In the genomic region with DNA sequence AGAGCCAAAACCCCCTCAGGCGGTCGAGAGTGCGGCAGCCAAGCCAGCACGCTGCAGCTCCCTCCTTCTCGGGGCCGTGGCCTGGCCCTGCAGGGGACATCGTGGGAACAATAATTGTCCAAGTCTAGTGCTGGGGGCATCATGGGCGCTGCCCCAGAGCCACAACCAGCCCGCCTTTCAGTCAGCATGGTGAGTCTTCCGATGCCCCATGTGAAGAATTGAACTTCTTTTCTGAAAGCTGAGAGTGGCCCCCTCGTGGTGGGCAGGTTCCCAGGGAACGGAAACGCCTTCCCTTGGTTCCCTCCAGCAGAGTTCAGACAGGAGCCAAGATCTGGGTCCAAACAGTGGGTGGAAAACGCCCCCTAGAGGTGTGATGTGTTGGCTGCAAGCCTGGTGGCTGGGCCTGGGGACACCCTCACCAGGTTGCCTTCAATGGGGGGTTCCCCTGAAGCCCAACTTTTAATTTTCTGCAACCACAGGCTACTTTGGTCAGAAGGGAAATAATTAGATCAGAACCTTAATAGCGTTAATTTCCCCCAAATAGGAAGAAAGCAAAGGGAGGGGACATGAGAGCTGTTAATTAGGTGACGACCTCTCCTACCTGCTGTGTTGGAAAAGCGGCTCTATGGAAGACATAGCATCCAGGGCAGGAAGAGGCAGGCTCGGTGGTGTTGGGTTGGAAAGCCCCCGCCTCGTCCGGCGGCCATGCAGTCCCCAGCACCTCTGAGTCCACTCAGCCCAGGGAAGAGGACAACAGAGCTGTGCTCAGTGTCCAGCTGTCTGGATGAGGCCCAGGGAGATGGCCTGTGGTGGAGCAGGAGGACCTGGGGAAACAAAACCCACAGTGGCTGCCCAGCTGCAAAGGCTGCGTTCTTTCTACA, we compare ENCODE assay signal across 1 cellular context.
A peak's percentile ranks its signal among the peaks of the same experiment; 100 is the strongest.
TF ChIP-seq lines count a peak whose summit lies in the region.

No MANE protein-coding gene starts in this region.

TF ChIP-seq in K562, 482 proteins besides CTCF, POLR2A, EP300 and RAD21 (continued from another document and continues in another):
- TF ChIP-seq, protein P1, sequence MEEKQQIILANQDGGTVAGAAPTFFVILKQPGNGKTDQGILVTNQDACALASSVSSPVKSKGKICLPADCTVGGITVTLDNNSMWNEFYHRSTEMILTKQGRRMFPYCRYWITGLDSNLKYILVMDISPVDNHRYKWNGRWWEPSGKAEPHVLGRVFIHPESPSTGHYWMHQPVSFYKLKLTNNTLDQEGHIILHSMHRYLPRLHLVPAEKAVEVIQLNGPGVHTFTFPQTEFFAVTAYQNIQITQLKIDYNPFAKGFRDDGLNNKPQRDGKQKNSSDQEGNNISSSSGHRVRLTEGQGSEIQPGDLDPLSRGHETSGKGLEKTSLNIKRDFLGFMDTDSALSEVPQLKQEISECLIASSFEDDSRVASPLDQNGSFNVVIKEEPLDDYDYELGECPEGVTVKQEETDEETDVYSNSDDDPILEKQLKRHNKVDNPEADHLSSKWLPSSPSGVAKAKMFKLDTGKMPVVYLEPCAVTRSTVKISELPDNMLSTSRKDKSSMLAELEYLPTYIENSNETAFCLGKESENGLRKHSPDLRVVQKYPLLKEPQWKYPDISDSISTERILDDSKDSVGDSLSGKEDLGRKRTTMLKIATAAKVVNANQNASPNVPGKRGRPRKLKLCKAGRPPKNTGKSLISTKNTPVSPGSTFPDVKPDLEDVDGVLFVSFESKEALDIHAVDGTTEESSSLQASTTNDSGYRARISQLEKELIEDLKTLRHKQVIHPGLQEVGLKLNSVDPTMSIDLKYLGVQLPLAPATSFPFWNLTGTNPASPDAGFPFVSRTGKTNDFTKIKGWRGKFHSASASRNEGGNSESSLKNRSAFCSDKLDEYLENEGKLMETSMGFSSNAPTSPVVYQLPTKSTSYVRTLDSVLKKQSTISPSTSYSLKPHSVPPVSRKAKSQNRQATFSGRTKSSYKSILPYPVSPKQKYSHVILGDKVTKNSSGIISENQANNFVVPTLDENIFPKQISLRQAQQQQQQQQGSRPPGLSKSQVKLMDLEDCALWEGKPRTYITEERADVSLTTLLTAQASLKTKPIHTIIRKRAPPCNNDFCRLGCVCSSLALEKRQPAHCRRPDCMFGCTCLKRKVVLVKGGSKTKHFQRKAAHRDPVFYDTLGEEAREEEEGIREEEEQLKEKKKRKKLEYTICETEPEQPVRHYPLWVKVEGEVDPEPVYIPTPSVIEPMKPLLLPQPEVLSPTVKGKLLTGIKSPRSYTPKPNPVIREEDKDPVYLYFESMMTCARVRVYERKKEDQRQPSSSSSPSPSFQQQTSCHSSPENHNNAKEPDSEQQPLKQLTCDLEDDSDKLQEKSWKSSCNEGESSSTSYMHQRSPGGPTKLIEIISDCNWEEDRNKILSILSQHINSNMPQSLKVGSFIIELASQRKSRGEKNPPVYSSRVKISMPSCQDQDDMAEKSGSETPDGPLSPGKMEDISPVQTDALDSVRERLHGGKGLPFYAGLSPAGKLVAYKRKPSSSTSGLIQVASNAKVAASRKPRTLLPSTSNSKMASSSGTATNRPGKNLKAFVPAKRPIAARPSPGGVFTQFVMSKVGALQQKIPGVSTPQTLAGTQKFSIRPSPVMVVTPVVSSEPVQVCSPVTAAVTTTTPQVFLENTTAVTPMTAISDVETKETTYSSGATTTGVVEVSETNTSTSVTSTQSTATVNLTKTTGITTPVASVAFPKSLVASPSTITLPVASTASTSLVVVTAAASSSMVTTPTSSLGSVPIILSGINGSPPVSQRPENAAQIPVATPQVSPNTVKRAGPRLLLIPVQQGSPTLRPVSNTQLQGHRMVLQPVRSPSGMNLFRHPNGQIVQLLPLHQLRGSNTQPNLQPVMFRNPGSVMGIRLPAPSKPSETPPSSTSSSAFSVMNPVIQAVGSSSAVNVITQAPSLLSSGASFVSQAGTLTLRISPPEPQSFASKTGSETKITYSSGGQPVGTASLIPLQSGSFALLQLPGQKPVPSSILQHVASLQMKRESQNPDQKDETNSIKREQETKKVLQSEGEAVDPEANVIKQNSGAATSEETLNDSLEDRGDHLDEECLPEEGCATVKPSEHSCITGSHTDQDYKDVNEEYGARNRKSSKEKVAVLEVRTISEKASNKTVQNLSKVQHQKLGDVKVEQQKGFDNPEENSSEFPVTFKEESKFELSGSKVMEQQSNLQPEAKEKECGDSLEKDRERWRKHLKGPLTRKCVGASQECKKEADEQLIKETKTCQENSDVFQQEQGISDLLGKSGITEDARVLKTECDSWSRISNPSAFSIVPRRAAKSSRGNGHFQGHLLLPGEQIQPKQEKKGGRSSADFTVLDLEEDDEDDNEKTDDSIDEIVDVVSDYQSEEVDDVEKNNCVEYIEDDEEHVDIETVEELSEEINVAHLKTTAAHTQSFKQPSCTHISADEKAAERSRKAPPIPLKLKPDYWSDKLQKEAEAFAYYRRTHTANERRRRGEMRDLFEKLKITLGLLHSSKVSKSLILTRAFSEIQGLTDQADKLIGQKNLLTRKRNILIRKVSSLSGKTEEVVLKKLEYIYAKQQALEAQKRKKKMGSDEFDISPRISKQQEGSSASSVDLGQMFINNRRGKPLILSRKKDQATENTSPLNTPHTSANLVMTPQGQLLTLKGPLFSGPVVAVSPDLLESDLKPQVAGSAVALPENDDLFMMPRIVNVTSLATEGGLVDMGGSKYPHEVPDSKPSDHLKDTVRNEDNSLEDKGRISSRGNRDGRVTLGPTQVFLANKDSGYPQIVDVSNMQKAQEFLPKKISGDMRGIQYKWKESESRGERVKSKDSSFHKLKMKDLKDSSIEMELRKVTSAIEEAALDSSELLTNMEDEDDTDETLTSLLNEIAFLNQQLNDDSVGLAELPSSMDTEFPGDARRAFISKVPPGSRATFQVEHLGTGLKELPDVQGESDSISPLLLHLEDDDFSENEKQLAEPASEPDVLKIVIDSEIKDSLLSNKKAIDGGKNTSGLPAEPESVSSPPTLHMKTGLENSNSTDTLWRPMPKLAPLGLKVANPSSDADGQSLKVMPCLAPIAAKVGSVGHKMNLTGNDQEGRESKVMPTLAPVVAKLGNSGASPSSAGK (IDR thresholded peaks at IDR 0.05), result peak; percentile 60
- no peak for TF ChIP-seq ZNF695 (CRISPR knock-in tag; IDR thresholded peaks at IDR 0.05)
- no peak for TF ChIP-seq ZNF24 (IDR thresholded peaks at IDR 0.05)
- no peak for TF ChIP-seq POLR2B (IDR thresholded peaks at IDR 0.05; ENCODE audit: low read depth, partially characterized antibody)
- TF ChIP-seq ZNF77 (CRISPR knock-in tag; IDR thresholded peaks at IDR 0.05), result no peak
- TF ChIP-seq XRCC5 (IDR thresholded peaks at IDR 0.05; ENCODE audit: low read depth, low read length), result peak; percentile 93
- no peak for TF ChIP-seq CBX8 (IDR thresholded peaks at IDR 0.05; ENCODE audit: borderline replicate concordance, extremely low read depth, low read depth, low read length, poor library complexity, severe bottlenecking)
- TF ChIP-seq, protein P2, sequence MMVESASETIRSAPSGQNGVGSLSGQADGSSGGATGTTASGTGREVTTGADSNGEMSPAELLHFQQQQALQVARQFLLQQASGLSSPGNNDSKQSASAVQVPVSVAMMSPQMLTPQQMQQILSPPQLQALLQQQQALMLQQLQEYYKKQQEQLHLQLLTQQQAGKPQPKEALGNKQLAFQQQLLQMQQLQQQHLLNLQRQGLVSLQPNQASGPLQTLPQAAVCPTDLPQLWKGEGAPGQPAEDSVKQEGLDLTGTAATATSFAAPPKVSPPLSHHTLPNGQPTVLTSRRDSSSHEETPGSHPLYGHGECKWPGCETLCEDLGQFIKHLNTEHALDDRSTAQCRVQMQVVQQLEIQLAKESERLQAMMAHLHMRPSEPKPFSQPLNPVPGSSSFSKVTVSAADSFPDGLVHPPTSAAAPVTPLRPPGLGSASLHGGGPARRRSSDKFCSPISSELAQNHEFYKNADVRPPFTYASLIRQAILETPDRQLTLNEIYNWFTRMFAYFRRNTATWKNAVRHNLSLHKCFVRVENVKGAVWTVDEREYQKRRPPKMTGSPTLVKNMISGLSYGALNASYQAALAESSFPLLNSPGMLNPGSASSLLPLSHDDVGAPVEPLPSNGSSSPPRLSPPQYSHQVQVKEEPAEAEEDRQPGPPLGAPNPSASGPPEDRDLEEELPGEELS (CRISPR knock-in tag; IDR thresholded peaks at IDR 0.05; ENCODE audit: borderline replicate concordance), result peak; percentile 47; the same call in 1 of the 2 replicates
- 0 out of 2 replicates have a peak, but pooled peaks have one; percentile 53 for TF ChIP-seq MTA3 (IDR thresholded peaks at IDR 0.05; ENCODE audit: borderline replicate concordance)
- TF ChIP-seq, protein P3, sequence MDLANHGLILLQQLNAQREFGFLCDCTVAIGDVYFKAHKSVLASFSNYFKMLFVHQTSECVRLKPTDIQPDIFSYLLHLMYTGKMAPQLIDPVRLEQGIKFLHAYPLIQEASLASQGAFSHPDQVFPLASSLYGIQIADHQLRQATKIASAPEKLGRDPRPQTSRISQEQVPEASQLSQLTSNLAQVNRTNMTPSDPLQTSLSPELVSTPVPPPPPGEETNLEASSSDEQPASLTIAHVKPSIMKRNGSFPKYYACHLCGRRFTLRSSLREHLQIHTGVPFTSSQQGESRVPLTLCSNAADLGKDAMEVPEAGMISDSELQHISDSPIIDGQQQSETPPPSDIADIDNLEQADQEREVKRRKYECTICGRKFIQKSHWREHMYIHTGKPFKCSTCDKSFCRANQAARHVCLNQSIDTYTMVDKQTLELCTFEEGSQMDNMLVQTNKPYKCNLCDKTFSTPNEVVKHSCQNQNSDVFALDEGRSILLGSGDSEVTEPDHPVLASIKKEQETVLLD (IDR thresholded peaks at IDR 0.05), result no peak
- TF ChIP-seq, protein P4, sequence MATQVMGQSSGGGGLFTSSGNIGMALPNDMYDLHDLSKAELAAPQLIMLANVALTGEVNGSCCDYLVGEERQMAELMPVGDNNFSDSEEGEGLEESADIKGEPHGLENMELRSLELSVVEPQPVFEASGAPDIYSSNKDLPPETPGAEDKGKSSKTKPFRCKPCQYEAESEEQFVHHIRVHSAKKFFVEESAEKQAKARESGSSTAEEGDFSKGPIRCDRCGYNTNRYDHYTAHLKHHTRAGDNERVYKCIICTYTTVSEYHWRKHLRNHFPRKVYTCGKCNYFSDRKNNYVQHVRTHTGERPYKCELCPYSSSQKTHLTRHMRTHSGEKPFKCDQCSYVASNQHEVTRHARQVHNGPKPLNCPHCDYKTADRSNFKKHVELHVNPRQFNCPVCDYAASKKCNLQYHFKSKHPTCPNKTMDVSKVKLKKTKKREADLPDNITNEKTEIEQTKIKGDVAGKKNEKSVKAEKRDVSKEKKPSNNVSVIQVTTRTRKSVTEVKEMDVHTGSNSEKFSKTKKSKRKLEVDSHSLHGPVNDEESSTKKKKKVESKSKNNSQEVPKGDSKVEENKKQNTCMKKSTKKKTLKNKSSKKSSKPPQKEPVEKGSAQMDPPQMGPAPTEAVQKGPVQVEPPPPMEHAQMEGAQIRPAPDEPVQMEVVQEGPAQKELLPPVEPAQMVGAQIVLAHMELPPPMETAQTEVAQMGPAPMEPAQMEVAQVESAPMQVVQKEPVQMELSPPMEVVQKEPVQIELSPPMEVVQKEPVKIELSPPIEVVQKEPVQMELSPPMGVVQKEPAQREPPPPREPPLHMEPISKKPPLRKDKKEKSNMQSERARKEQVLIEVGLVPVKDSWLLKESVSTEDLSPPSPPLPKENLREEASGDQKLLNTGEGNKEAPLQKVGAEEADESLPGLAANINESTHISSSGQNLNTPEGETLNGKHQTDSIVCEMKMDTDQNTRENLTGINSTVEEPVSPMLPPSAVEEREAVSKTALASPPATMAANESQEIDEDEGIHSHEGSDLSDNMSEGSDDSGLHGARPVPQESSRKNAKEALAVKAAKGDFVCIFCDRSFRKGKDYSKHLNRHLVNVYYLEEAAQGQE (CRISPR knock-in tag; IDR thresholded peaks at IDR 0.05; ENCODE audit: low read depth), result no peak
- TF ChIP-seq GATAD2B (IDR thresholded peaks at IDR 0.05; ENCODE audit: borderline replicate concordance), result peak; percentile 53; the same call in 1 of the 2 replicates
- peak; percentile 31; the same call in 1 of the 2 replicates for TF ChIP-seq ZFX (CRISPR knock-in tag; IDR thresholded peaks at IDR 0.05)
- TF ChIP-seq KAT7 (CRISPR knock-in tag; IDR thresholded peaks at IDR 0.05; ENCODE audit: borderline replicate concordance), result no peak
- TF ChIP-seq SLC30A9 (CRISPR knock-in tag; IDR thresholded peaks at IDR 0.05), result no peak
- no peak for TF ChIP-seq POLR3A (IDR thresholded peaks at IDR 0.05; ENCODE audit: borderline replicate concordance, extremely low read depth, insufficient read depth, insufficient read length)
- TF ChIP-seq, protein P5, sequence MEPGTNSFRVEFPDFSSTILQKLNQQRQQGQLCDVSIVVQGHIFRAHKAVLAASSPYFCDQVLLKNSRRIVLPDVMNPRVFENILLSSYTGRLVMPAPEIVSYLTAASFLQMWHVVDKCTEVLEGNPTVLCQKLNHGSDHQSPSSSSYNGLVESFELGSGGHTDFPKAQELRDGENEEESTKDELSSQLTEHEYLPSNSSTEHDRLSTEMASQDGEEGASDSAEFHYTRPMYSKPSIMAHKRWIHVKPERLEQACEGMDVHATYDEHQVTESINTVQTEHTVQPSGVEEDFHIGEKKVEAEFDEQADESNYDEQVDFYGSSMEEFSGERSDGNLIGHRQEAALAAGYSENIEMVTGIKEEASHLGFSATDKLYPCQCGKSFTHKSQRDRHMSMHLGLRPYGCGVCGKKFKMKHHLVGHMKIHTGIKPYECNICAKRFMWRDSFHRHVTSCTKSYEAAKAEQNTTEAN (CRISPR knock-in tag; IDR thresholded peaks at IDR 0.05), result peak; percentile 77; the same call in 1 of the 2 replicates
- TF ChIP-seq ETV1 (tag; conservative IDR thresholded peaks at IDR 0.05; ENCODE audit: low read depth), result peak; percentile 76
- TF ChIP-seq, protein P6, sequence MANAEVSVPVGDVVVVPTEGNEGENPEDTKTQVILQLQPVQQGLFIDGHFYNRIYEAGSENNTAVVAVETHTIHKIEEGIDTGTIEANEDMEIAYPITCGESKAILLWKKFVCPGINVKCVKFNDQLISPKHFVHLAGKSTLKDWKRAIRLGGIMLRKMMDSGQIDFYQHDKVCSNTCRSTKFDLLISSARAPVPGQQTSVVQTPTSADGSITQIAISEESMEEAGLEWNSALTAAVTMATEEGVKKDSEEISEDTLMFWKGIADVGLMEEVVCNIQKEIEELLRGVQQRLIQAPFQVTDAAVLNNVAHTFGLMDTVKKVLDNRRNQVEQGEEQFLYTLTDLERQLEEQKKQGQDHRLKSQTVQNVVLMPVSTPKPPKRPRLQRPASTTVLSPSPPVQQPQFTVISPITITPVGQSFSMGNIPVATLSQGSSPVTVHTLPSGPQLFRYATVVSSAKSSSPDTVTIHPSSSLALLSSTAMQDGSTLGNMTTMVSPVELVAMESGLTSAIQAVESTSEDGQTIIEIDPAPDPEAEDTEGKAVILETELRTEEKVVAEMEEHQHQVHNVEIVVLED (CRISPR knock-in tag; IDR thresholded peaks at IDR 0.05), result no peak
- TF ChIP-seq ZNF175 (CRISPR knock-in tag; IDR thresholded peaks at IDR 0.05; ENCODE audit: low read depth), result no peak
- peak; percentile 78; the same call in 1 of the 2 replicates for TF ChIP-seq SMC3 (conservative IDR thresholded peaks at IDR 0.05; ENCODE audit: insufficient read depth, low read depth, low read length)
- TF ChIP-seq ERF (CRISPR knock-in tag; IDR thresholded peaks at IDR 0.05), result no peak
- TF ChIP-seq, protein P7, sequence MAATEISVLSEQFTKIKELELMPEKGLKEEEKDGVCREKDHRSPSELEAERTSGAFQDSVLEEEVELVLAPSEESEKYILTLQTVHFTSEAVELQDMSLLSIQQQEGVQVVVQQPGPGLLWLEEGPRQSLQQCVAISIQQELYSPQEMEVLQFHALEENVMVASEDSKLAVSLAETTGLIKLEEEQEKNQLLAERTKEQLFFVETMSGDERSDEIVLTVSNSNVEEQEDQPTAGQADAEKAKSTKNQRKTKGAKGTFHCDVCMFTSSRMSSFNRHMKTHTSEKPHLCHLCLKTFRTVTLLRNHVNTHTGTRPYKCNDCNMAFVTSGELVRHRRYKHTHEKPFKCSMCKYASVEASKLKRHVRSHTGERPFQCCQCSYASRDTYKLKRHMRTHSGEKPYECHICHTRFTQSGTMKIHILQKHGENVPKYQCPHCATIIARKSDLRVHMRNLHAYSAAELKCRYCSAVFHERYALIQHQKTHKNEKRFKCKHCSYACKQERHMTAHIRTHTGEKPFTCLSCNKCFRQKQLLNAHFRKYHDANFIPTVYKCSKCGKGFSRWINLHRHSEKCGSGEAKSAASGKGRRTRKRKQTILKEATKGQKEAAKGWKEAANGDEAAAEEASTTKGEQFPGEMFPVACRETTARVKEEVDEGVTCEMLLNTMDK (IDR thresholded peaks at IDR 0.05; ENCODE audit: borderline replicate concordance, insufficient read depth, low read depth, low read length, poor library complexity, severe bottlenecking), result peak; percentile 83
- no peak for TF ChIP-seq PTBP1 (IDR thresholded peaks at IDR 0.05; ENCODE audit: low read depth, low read length)
